Comparison of ENCODE assay signal across 8 cellular contexts in the genomic region with DNA sequence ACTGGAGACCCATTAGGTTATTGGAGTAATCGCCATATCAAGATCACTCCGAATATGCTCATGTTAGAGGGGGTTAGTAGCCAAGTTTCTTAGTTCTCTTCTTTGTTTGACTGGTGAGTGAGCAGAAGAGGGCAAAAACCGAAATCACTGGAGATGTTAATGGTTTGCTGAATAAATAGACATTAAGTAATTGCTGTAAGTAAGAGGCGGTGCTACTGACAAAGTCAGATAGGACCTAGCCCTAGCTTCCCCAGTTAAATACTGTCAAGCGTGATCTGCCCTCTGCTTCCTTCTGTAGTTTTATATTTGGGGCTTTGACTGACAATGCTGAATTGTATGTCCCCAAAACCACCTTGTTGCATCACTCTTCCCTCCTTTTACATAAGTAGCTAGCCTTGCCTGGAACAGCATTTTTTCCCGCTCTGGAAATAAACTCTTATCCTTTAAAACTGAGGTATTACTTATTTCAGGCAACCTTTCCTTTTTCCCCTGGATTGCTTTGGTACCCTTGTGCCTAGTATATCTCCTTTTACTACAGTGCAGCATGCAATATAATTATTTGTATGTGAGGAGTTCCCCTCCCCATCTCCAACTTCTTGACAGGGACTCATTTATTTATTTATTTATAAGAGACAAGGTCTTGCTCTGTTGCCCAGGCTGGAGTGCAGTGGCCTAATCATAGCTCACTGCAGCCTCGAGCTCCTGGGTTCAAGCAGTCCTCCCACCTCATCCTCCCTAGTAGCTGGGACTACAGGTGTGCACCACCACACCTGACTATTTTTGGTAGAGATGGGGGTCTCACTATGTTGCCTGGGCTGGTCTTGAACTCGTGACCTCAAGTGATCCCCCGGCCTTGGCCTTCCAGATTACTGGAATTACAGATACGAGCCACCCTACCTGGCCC. TPM values are rescaled to one million over a fixed set of nuclear protein-coding genes. Genes with fewer than 3 reads are reported as not detected.
DNase-seq lines count a peak whose midpoint lies in the region; TF ChIP-seq lines count a peak whose summit lies in the region.

No MANE protein-coding gene starts in this region.

- peaks cover 7% of the 10 kb centered on the region for H3K4me1 ChIP-seq in skeletal muscle satellite cell (ENCODE audit: control insufficient read depth, insufficient read depth, low read length)

- no peak overlapping the region for H3K27ac Mint-ChIP-seq in activated T-helper 1 cell treated with anti-CD3 and anti-CD28 coated beads, Interleukin-12 subunit alpha, Interleukin-12 subunit beta, Interleukin-2, Interleukin-4 antibody, amounts not matched to agents 30 ng/mL and 10 ng/mL and 1 ng/mL, durations not matched to agents 14 hours and 24 hours and 36 hours

- no peak overlapping the region for H3K4me3 Mint-ChIP-seq in activated T-helper 1 cell treated with anti-CD3 and anti-CD28 coated beads, Interleukin-12 subunit alpha, Interleukin-12 subunit beta, Interleukin-2, Interleukin-4 antibody, amounts not matched to agents 30 ng/mL and 10 ng/mL and 1 ng/mL, durations not matched to agents 14 hours and 24 hours and 36 hours

- DNase-seq in DMS 273 (lab: John Stamatoyannopoulos, UW; ENCODE audit: unreplicated experiment) = peak; percentile 6
- no peak for DNase-seq in DMS 273 treated with DMSO at 0.1 percent for 48 hours (lab: John Stamatoyannopoulos, UW)
- DNase-seq in fibroblast of peridontal ligament (ENCODE audit: extremely low read depth) = peak; percentile 3
- no peak for DNase-seq in LoVo (ENCODE audit: low spot score)
- DNase-seq in activated T-helper 1 cell treated with anti-CD3 and anti-CD28 coated beads, Interleukin-12 subunit alpha, Interleukin-12 subunit beta, Interleukin-2, Interleukin-4 antibody, amounts not matched to agents 30 ng/mL and 10 ng/mL and 1 ng/mL, durations not matched to agents 14 hours and 24 hours and 36 hours (ENCODE audit: low spot score) = no peak
- DNase-seq in hippocampal formation (lab: John Stamatoyannopoulos, UW) = no peak

- H3K9me3 ChIP-seq in skeletal muscle satellite cell (replicated peaks; ENCODE audit: low read length) = no peaks in the 10 kb centered on the region

- H3K36me3 ChIP-seq in skeletal muscle satellite cell (ENCODE audit: insufficient read depth, low read length) = peaks cover 32% of the 10 kb centered on the region

- H3K27me3 Mint-ChIP-seq in activated T-helper 1 cell treated with anti-CD3 and anti-CD28 coated beads, Interleukin-12 subunit alpha, Interleukin-12 subunit beta, Interleukin-2, Interleukin-4 antibody, amounts not matched to agents 30 ng/mL and 10 ng/mL and 1 ng/mL, durations not matched to agents 14 hours and 24 hours and 36 hours (ENCODE audit: insufficient read depth) = peaks cover 2% of the 10 kb centered on the region

- intact Hi-C loops in activated T-helper 1 cell treated with anti-CD3 and anti-CD28 coated beads, Interleukin-12 subunit alpha, Interleukin-12 subunit beta, Interleukin-2, Interleukin-4 antibody, amounts not matched to agents 30 ng/mL and 10 ng/mL and 1 ng/mL, durations not matched to agents 14 hours and 24 hours and 36 hours (cut with micrococcal nuclease) = loop anchor here (1.0 to 5.0 kb wide), 11 partner anchors 7 to 1047 kb away; a partner anchor contains a TSS

- peak overlapping the region; percentile 85 for H3K4me2 ChIP-seq in skeletal muscle satellite cell (ENCODE audit: low read length)

- H3K9ac ChIP-seq in skeletal muscle satellite cell (ENCODE audit: low read depth, low read length) = peak overlapping the region; percentile 87

- no peaks in the 10 kb centered on the region for H3K9me3 Mint-ChIP-seq in activated T-helper 1 cell treated with anti-CD3 and anti-CD28 coated beads, Interleukin-12 subunit alpha, Interleukin-12 subunit beta, Interleukin-2, Interleukin-4 antibody, amounts not matched to agents 30 ng/mL and 10 ng/mL and 1 ng/mL, durations not matched to agents 14 hours and 24 hours and 36 hours

- no peaks in the 10 kb centered on the region for H3K27me3 ChIP-seq in skeletal muscle satellite cell (ENCODE audit: control insufficient read depth, insufficient read depth, low read length)

- peaks cover 5% of the 10 kb centered on the region for H3K4me1 Mint-ChIP-seq in activated T-helper 1 cell treated with anti-CD3 and anti-CD28 coated beads, Interleukin-12 subunit alpha, Interleukin-12 subunit beta, Interleukin-2, Interleukin-4 antibody, amounts not matched to agents 30 ng/mL and 10 ng/mL and 1 ng/mL, durations not matched to agents 14 hours and 24 hours and 36 hours (ENCODE audit: low read depth)

- peaks cover 28% of the 10 kb centered on the region for H3K36me3 Mint-ChIP-seq in activated T-helper 1 cell treated with anti-CD3 and anti-CD28 coated beads, Interleukin-12 subunit alpha, Interleukin-12 subunit beta, Interleukin-2, Interleukin-4 antibody, amounts not matched to agents 30 ng/mL and 10 ng/mL and 1 ng/mL, durations not matched to agents 14 hours and 24 hours and 36 hours (ENCODE audit: low read depth)

- H3K4me3 ChIP-seq in skeletal muscle satellite cell (ENCODE audit: low read length) = peak overlapping the region; percentile 84

TF ChIP-seq in PFSK-1, 5 proteins besides CTCF, POLR2A, EP300 and RAD21:
- TF ChIP-seq POLR2AphosphoS5 (IDR thresholded peaks at IDR 0.05; ENCODE audit: low read depth, low read length) (0 out of 2 replicates have a peak, but pooled peaks have one; percentile 31), SIN3A (IDR thresholded peaks at IDR 0.05; ENCODE audit: borderline replicate concordance, insufficient read depth, low read length) (no peak)
TF ChIP-seq in PFSK-1: peak in this region for 1.

RNA-seq across cellular contexts. Expression of a gene that starts 1.4 kb away (rescaled TPM):
- polyA plus RNA-seq in PFSK-1 (2012; ENCODE audit: insufficient read length, low read depth) = 123 TPM
- 8.7 and 12.2 TPM in 2 replicates for total RNA-seq in skeletal muscle satellite cell (2012; rRNA removed)
- 65.6 and 70.9 TPM in 2 replicates for total RNA-seq in activated T-helper 1 cell treated with anti-CD3 and anti-CD28 coated beads, Interleukin-12 subunit alpha, Interleukin-12 subunit beta, Interleukin-2, Interleukin-4 antibody, amounts not matched to agents 30 ng/mL and 10 ng/mL and 1 ng/mL, durations not matched to agents 14 hours and 24 hours and 36 hours

Comparison
In these comparisons a context has a peak if more than half of its experiments do, and no peak if none do; other contexts are left out.
1. DNase-seq: peak in DMS 273 (single experiment) and fibroblast of peridontal ligament (single experiment); none in DMS 273 treated with DMSO at 0.1 percent for 48 hours (single experiment), LoVo (single experiment), activated T-helper 1 cell treated with anti-CD3 and anti-CD28 coated beads, Interleukin-12 subunit alpha, Interleukin-12 subunit beta, Interleukin-2, Interleukin-4 antibody, amounts not matched to agents 30 ng/mL and 10 ng/mL and 1 ng/mL, durations not matched to agents 14 hours and 24 hours and 36 hours (single experiment) and hippocampal formation (0 of 2).